ENCODE assay signal across 26 cellular contexts in the genomic region with DNA sequence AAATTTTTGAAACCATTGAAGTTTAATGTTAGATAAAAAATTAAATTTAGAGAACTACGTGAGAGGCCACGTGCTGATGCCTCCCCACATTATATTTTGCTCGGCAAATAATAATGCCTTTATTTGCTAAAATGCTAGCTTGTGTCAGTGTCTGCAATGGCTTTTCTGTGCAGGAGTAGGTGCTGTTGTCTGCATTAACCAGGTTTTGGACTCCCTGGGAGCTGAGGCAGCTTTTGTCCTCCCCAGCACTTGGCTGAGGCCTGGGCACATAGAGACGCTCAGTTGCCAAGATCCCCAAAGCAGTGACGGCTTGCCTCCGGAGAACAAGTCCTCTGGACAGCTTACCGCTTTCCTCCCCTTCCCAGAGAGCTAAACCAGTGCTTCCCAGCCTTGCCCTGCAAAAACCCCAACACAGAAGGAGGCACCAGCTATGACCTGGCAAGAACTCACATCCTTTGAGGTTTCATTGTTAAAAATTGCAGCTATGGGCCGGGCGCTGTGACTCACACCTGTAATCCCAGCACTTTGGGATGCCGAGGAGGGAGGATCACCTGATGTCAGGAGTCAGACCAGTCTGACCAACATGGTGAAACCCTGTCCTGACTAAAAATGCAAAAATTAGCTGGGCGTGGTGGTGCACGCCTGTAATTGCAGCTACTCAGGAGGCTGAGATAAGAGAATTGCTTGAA. TPM values are rescaled to one million over a fixed set of nuclear protein-coding genes. Genes with fewer than 3 reads are reported as not detected.
DNase-seq lines count a peak whose midpoint lies in the region; ATAC-seq, FAIRE-seq and TF ChIP-seq lines count a peak whose summit lies in the region.
"Had no signal": no experiment of that assay in that cellular context is flagged by ENCODE, and none has a peak within 500 bp of the region (broad histone marks: within the 10 kb centered on the region; RNA-seq: fewer than 3 reads in every experiment).

No MANE protein-coding gene starts in this region.

- peaks cover 22% of the 10 kb centered on the region for H3K9me3 ChIP-seq in mammary epithelial cell (replicated peaks; ENCODE audit: insufficient read depth, low read length)
- H3K9me3 ChIP-seq in keratinocyte (ENCODE audit: control insufficient read depth, low read depth, low read length): peaks cover 3% of the 10 kb centered on the region
- H3K9me3 ChIP-seq in CD8-positive, alpha-beta T cell (ENCODE audit: low read length): no peaks in the 10 kb centered on the region
- H3K9me3 ChIP-seq: body of pancreas, upper lobe of left lung had no signal

- H3K4me3 ChIP-seq in mammary epithelial cell (replicated peaks in 1 of 3; ENCODE audit: insufficient read depth in 1 of 3, low read depth in 2 of 3, low read length in 3 of 3) (no peak overlapping the region), keratinocyte (ENCODE audit: control insufficient read depth in 2 of 3, extremely low read depth in 1 of 3, insufficient read depth in 2 of 3, low read depth in 1 of 3, low read length in 3 of 3) (no peak overlapping the region)
- H3K4me3 ChIP-seq in CD8-positive, alpha-beta T cell (ENCODE audit: low read depth, low read length): no peak overlapping the region
- H3K4me3 ChIP-seq: body of pancreas, upper lobe of left lung had no signal

- in situ Hi-C loops in mammary epithelial cell (cut with MboI; ENCODE audit: low sequenced_read_pairs in 2 of 2): loop anchor here in 1 of 2 donors (5.0 kb wide), 1 partner anchor 55 kb away; no protein-coding TSS in a partner anchor

- H3K4me2 ChIP-seq in mammary epithelial cell (ENCODE audit: insufficient read depth, low read depth, low read length) (peak overlapping the region; percentile 67), keratinocyte (ENCODE audit: control insufficient read depth, extremely low read depth, insufficient read depth, low read depth, low read length) (peak overlapping the region; percentile 61)

- H3K4me3 Mint-ChIP-seq in Calu3 (ENCODE audit: low read depth, unreplicated experiment): no peak overlapping the region
- H3K4me3 Mint-ChIP-seq in CD8-positive, alpha-beta T cell: no peak overlapping the region
- H3K4me3 Mint-ChIP-seq: activated CD4-positive, alpha-beta memory T cell treated with anti-CD3 and anti-CD28 coated beads for 36 hours; activated T-cell treated with anti-CD3 and anti-CD28 coated beads, Interleukin-2, amount 50 U/mL, for 72 hours; nephron progenitor cell; stimulated activated memory B cell treated with anti-CD40 and anti-IgM and Interleukin-4, amounts not matched to agents 10 μg/mL and 1 μg/mL and 100 μg/mL, for 72 hours had no signal

- no TSS peak for BruUV-seq in Calu3 (replicated peaks; lab: Mats Ljungman, UMichigan)
- TSS peak; percentile 79 for BruUV-seq in mammary epithelial cell (replicated peaks; lab: Mats Ljungman, UMichigan)

- H2AFZ ChIP-seq in mammary epithelial cell (ENCODE audit: low read depth, low read length) (peak overlapping the region; percentile 77), keratinocyte (ENCODE audit: control insufficient read depth, low read length) (peak overlapping the region; percentile 52)

- H3K79me2 ChIP-seq in mammary epithelial cell (ENCODE audit: insufficient read depth, low read length): no peaks in the 10 kb centered on the region
- H3K79me2 ChIP-seq in keratinocyte (ENCODE audit: control insufficient read depth, insufficient read depth, low read length): no peaks in the 10 kb centered on the region

- dilution Hi-C loops in mammary epithelial cell (cut with HindIII; ENCODE audit: low sequenced_read_pairs): loop anchor here (5.0 kb wide), 1 partner anchor 55 kb away; no protein-coding TSS in a partner anchor
- dilution Hi-C loops in keratinocyte (cut with MboI; ENCODE audit: extremely low pct_ligation_motif_present, low sequenced_read_pairs): no loop called here

- no peaks in the 10 kb centered on the region for H3K27me3 Mint-ChIP-seq in Calu3 (ENCODE audit: unreplicated experiment)
- no peaks in the 10 kb centered on the region for H3K27me3 Mint-ChIP-seq in CD8-positive, alpha-beta T cell (ENCODE audit: low read depth)
- H3K27me3 Mint-ChIP-seq: activated CD4-positive, alpha-beta memory T cell treated with anti-CD3 and anti-CD28 coated beads for 36 hours; stimulated activated memory B cell treated with anti-CD40 and anti-IgM and Interleukin-4, amounts not matched to agents 10 μg/mL and 1 μg/mL and 100 μg/mL, for 72 hours had no signal

- H3K4me1 ChIP-seq in mammary epithelial cell (ENCODE audit: insufficient read depth, low read length) (peaks cover 11% of the 10 kb centered on the region), keratinocyte (ENCODE audit: control insufficient read depth, extremely low read depth, insufficient read depth, low read length) (peaks cover 9% of the 10 kb centered on the region)
- H3K4me1 ChIP-seq in CD8-positive, alpha-beta T cell (ENCODE audit: insufficient read depth, low read length): no peaks in the 10 kb centered on the region
- H3K4me1 ChIP-seq: body of pancreas, upper lobe of left lung had no signal

- DNase-seq in Calu3: peak; percentile 42
- DNase-seq in M059J (ENCODE audit: low read depth): peak; percentile 78
- DNase-seq in mammary epithelial cell: peak; percentile 98
- peak; percentile 66 for DNase-seq in keratinocyte (ENCODE audit: low read depth, low spot score)
- DNase-seq in NCI-H82 treated with DMSO at 0.1 percent for 48 hours (lab: John Stamatoyannopoulos, UW; ENCODE audit: unreplicated experiment): no peak
- no peak for DNase-seq in CD8-positive, alpha-beta T cell
- DNase-seq: 8988T; activated CD4-positive, alpha-beta memory T cell treated with anti-CD3 and anti-CD28 coated beads for 36 hours; activated CD4-positive, alpha-beta T cell treated with anti-CD3 and anti-CD28 coated beads for 1 hour; activated naive CD4-positive, alpha-beta T cell; activated T-cell treated with anti-CD3 and anti-CD28 coated beads, Interleukin-2, amount 50 U/mL, for 72 hours; body of pancreas; GOT3; hippocampal formation; NCI-H1048; NCI-H1694; nephron progenitor cell; stimulated activated CD4-positive, alpha-beta T cell treated with anti-CD3 and anti-CD28 coated beads, Interleukin-15, amount 100 ng/mL, for 24 hours; upper lobe of left lung had no signal

- FAIRE-seq in keratinocyte (lab: Jason Lieb, UNC): peak; percentile 99
- FAIRE-seq: GM18507, GM19239 had no signal

- no peaks in the 10 kb centered on the region for H3K36me3 ChIP-seq in mammary epithelial cell (ENCODE audit: insufficient read depth, low read length)
- no peaks in the 10 kb centered on the region for H3K36me3 ChIP-seq in keratinocyte (ENCODE audit: control insufficient read depth in 2 of 2, extremely low read depth in 1 of 2, insufficient read depth in 2 of 2, low read length in 2 of 2)
- H3K36me3 ChIP-seq in CD8-positive, alpha-beta T cell (ENCODE audit: insufficient read depth, low read length): no peaks in the 10 kb centered on the region
- H3K36me3 ChIP-seq: upper lobe of left lung had no signal

- H3K4me1 Mint-ChIP-seq in Calu3 (ENCODE audit: low read depth, unreplicated experiment): no peaks in the 10 kb centered on the region
- H3K4me1 Mint-ChIP-seq in CD8-positive, alpha-beta T cell (ENCODE audit: low read depth): no peaks in the 10 kb centered on the region
- H3K4me1 Mint-ChIP-seq: nephron progenitor cell; stimulated activated memory B cell treated with anti-CD40 and anti-IgM and Interleukin-4, amounts not matched to agents 10 μg/mL and 1 μg/mL and 100 μg/mL, for 72 hours had no signal

- no peaks in the 10 kb centered on the region for H3K9me1 ChIP-seq in keratinocyte (ENCODE audit: control insufficient read depth, extremely low read depth, insufficient read depth, low read length)

- WGBS in mammary epithelial cell (ENCODE audit: low coverage, missing lambda C conversion rate): 44% methylated on average over 8 of the region's 12 CpGs

- ATAC-seq in GM21526 (IDR thresholded peaks at IDR 0.05; ENCODE audit: low FRiP score, unreplicated experiment) (no peak), HG03108 (IDR thresholded peaks at IDR 0.05; ENCODE audit: unreplicated experiment) (no peak)
- ATAC-seq in CD8-positive, alpha-beta T cell: no peak
- ATAC-seq: activated T-cell treated with anti-CD3 and anti-CD28 coated beads, Interleukin-2, amount 50 U/mL, for 72 hours; body of pancreas; Right ventricle myocardium inferior; SK-N-SH treated with all-trans-retinoic acid at 6 μM for 48 hours; stimulated activated memory B cell treated with anti-CD40 and anti-IgM and Interleukin-4, amounts not matched to agents 10 μg/mL and 1 μg/mL and 100 μg/mL, for 72 hours had no signal

- H3K36me3 Mint-ChIP-seq in Calu3 (ENCODE audit: insufficient read depth, unreplicated experiment): no peaks in the 10 kb centered on the region
- H3K36me3 Mint-ChIP-seq in CD8-positive, alpha-beta T cell: peaks cover 13% of the 10 kb centered on the region

- no peaks in the 10 kb centered on the region for H3K9me3 Mint-ChIP-seq in Calu3 (ENCODE audit: low read depth, unreplicated experiment)
- H3K9me3 Mint-ChIP-seq in CD8-positive, alpha-beta T cell: peaks cover 11% of the 10 kb centered on the region

- H4K20me1 ChIP-seq in mammary epithelial cell (ENCODE audit: insufficient read depth, low read length): no peaks in the 10 kb centered on the region
- H4K20me1 ChIP-seq in keratinocyte (ENCODE audit: control insufficient read depth, extremely low read depth, insufficient read depth, low read length): no peaks in the 10 kb centered on the region

- intact Hi-C loops in Calu3 (cut with micrococcal nuclease; ENCODE audit: unreplicated experiment) (no loop called here), mammary epithelial cell (cut with micrococcal nuclease) (loop anchor here (1.0 to 2.0 kb wide), 4 partner anchors 10 to 79 kb away; partner anchors contain the start of genes KAT14 and PET117)
- intact Hi-C loops in CD8-positive, alpha-beta T cell (cut with DNase I, micrococcal nuclease): no loop called here

- no peak for TF ChIP-seq CTCF in Calu3 (IDR thresholded peaks at IDR 0.05; ENCODE audit: unreplicated experiment)
- TF ChIP-seq CTCF in mammary epithelial cell (conservative IDR thresholded peaks at IDR 0.05 in 1 of 2, IDR thresholded peaks at IDR 0.05 in 1 of 2; ENCODE audit: extremely low read depth in 1 of 2, insufficient read depth in 1 of 2, low read depth in 1 of 2, low read length in 2 of 2): peak; percentile 45 to 47
- TF ChIP-seq CTCF in keratinocyte (optimal IDR thresholded peaks at IDR 0.05 in 1 of 3, IDR thresholded peaks at IDR 0.05 in 1 of 3, conservative IDR thresholded peaks at IDR 0.05 in 1 of 3; ENCODE audit: extremely low read depth in 1 of 3, insufficient read depth in 2 of 3, low read length in 3 of 3): peak; percentile 33 to 43 (median 39)
- TF ChIP-seq CTCF in CD8-positive, alpha-beta T cell (IDR thresholded peaks at IDR 0.05): no peak

- peak overlapping the region; percentile 96 for H3K27ac ChIP-seq in mammary epithelial cell (ENCODE audit: insufficient read depth, low read depth, low read length)
- peak overlapping the region; percentile 85 for H3K27ac ChIP-seq in keratinocyte (ENCODE audit: control insufficient read depth, insufficient read depth, low read length)
- H3K27ac ChIP-seq in CD8-positive, alpha-beta T cell (ENCODE audit: low read depth, low read length): no peak overlapping the region
- H3K27ac ChIP-seq: body of pancreas, upper lobe of left lung had no signal

- peak overlapping the region; percentile 71 for H3K9ac ChIP-seq in mammary epithelial cell (ENCODE audit: insufficient read depth, low read length)
- peak overlapping the region; percentile 46 for H3K9ac ChIP-seq in keratinocyte (ENCODE audit: control insufficient read depth, extremely low read depth, insufficient read depth, low read length)

- POLR2A ChIA-PET in CD8-positive, alpha-beta T cell (lab: Charles Lee): no interaction called here

- CTCF ChIA-PET in Calu3 (lab: Charles Lee) (interaction anchor here (0.5 to 0.7 kb wide), 2 partner anchors 13 to 79 kb away, joined by 3 to 5 read pairs; no protein-coding TSS in a partner anchor), mammary epithelial cell (lab: Charles Lee; ENCODE audit: low non-redundant PET) (interaction anchor here (0.5 to 0.7 kb wide), 6 partner anchors 10 to 438 kb away, joined by 3 to 4 read pairs (median 3); no protein-coding TSS in a partner anchor)
- CTCF ChIA-PET in CD8-positive, alpha-beta T cell (lab: Charles Lee): no interaction called here

- H3K27ac Mint-ChIP-seq in Calu3 (ENCODE audit: unreplicated experiment): no peak overlapping the region
- H3K27ac Mint-ChIP-seq in CD8-positive, alpha-beta T cell: no peak overlapping the region
- H3K27ac Mint-ChIP-seq: activated CD4-positive, alpha-beta memory T cell treated with anti-CD3 and anti-CD28 coated beads for 36 hours; activated T-cell treated with anti-CD3 and anti-CD28 coated beads, Interleukin-2, amount 50 U/mL, for 72 hours; nephron progenitor cell; stimulated activated memory B cell treated with anti-CD40 and anti-IgM and Interleukin-4, amounts not matched to agents 10 μg/mL and 1 μg/mL and 100 μg/mL, for 72 hours had no signal

- H3K27me3 ChIP-seq in mammary epithelial cell (ENCODE audit: insufficient read depth, low read length) (no peaks in the 10 kb centered on the region), keratinocyte (ENCODE audit: control insufficient read depth, extremely low read depth, insufficient read depth, low read length) (no peaks in the 10 kb centered on the region)
- H3K27me3 ChIP-seq in CD8-positive, alpha-beta T cell (ENCODE audit: insufficient read depth, low read length): no peaks in the 10 kb centered on the region
- H3K27me3 ChIP-seq: body of pancreas, upper lobe of left lung had no signal

RNA-seq across cellular contexts. Expression of gene KAT14, which starts 59.9 kb away (rescaled TPM):
- total RNA-seq in Calu3 (2022) (3.1 and 4.4 TPM in 2 replicates), mammary epithelial cell (10 to 100 TPM; 18.5 to 20.2 TPM)
- 11.2 and 15.4 TPM in 2 replicates for total RNA-seq in M059J (2014; rRNA removed; shearing (Covaris generic))
- polyA plus RNA-seq in mammary epithelial cell (11.2 TPM), keratinocyte (9.4 to 9.8 TPM (median 9.6 TPM) in 3 replicates)
- polyA minus RNA-seq in mammary epithelial cell (19.9 TPM), keratinocyte (8.2 to 16.5 TPM (median 15.5 TPM) in 3 replicates)
- 16.6 TPM for polyA plus RNA-seq in keratinocyte (2011; ENCODE audit: low read depth)
- polyA plus RNA-seq in keratinocyte (2011; cell fraction: cytosol; rRNA removed): 8.5 and 10.8 TPM in 2 replicates
- 13.2 and 13.7 TPM in 2 replicates for polyA plus RNA-seq in keratinocyte (2011; cell fraction: nucleus; rRNA removed)
- polyA plus RNA-seq in keratinocyte (2012; ENCODE audit: low replicate concordance): 6.9 TPM in 2 replicates
- polyA minus RNA-seq in keratinocyte (2011; cell fraction: cytosol; rRNA and poly(A)+ RNA removed): 7.9 TPM
- 7.9 and 14.7 TPM in 2 replicates for polyA minus RNA-seq in keratinocyte (2011; cell fraction: nucleus; rRNA and poly(A)+ RNA removed)
- 1 to 10 TPM; 7.8 to 8.4 TPM for total RNA-seq in CD8-positive, alpha-beta T cell

RNA-seq across cellular contexts. Expression of gene PET117, which starts 59.9 kb away (rescaled TPM):
- total RNA-seq in Calu3 (2022) (5.2 and 6.0 TPM in 2 replicates), mammary epithelial cell (10 to 100 TPM; 10.8 to 13.2 TPM)
- total RNA-seq in M059J (2014; rRNA removed; shearing (Covaris generic)): 33.4 and 38.0 TPM in 2 replicates
- polyA plus RNA-seq in mammary epithelial cell (9.5 TPM), keratinocyte (6.4 to 11.8 TPM (median 9.8 TPM) in 3 replicates)
- polyA minus RNA-seq in mammary epithelial cell (not detected), keratinocyte (0.98 to 3.4 TPM (median 1.7 TPM) in 3 replicates)
- 15.7 TPM for polyA plus RNA-seq in keratinocyte (2011; ENCODE audit: low read depth)
- polyA plus RNA-seq in keratinocyte (2011; cell fraction: cytosol; rRNA removed): 7.4 and 10.7 TPM in 2 replicates
- polyA plus RNA-seq in keratinocyte (2011; cell fraction: nucleus; rRNA removed): 3.9 and 8.2 TPM in 2 replicates
- 7.3 and 11.3 TPM in 2 replicates for polyA plus RNA-seq in keratinocyte (2012; ENCODE audit: low replicate concordance)
- polyA minus RNA-seq in keratinocyte (2011; cell fraction: cytosol; rRNA and poly(A)+ RNA removed): 3.1 TPM
- 1.2 and 2.5 TPM in 2 replicates for polyA minus RNA-seq in keratinocyte (2011; cell fraction: nucleus; rRNA and poly(A)+ RNA removed)
- total RNA-seq in CD8-positive, alpha-beta T cell: 10 to 100 TPM; 15.3 to 17.3 TPM

Comparison
In these comparisons a context has a peak if more than half of its experiments do, and no peak if none do; other contexts are left out.
1. DNase-seq: peak in Calu3 (single experiment), M059J (single experiment), mammary epithelial cell (single experiment) and keratinocyte (single experiment); none in NCI-H82 treated with DMSO at 0.1 percent for 48 hours (single experiment) and CD8-positive, alpha-beta T cell (0 of 7).
2. CTCF ChIP-seq: peak in mammary epithelial cell (2 of 2) and keratinocyte (3 of 3); none in Calu3 (single experiment) and CD8-positive, alpha-beta T cell (single experiment).